Comparison of ENCODE assay signal across 18 cellular contexts in genomic region chr22:22681221-22681739, GRCh38. TPM values are rescaled to one million over a fixed set of nuclear protein-coding genes. Genes with fewer than 3 reads are reported as not detected.
A peak's percentile ranks its signal among the peaks of the same experiment; 100 is the strongest.
DNase-seq lines count a peak whose midpoint lies in the region; ATAC-seq and TF ChIP-seq lines count a peak whose summit lies in the region.
"Had no signal": no experiment of that assay in that cellular context is flagged by ENCODE, and none has a peak within 500 bp of the region (broad histone marks: within the 10 kb centered on the region; RNA-seq: fewer than 3 reads in every experiment).

No MANE protein-coding gene starts in this region.

- TF ChIP-seq CTCF in IMR-90 (conservative IDR thresholded peaks at IDR 0.05; ENCODE audit: low read depth, low read length) (no peak), choroid plexus epithelial cell (conservative IDR thresholded peaks at IDR 0.05; ENCODE audit: low read depth, low read length) (no peak), nephron (IDR thresholded peaks at IDR 0.05; ENCODE audit: unreplicated experiment in 3 of 3) (no peak)
- no peak for TF ChIP-seq CTCF in CD8-positive, alpha-beta T cell (IDR thresholded peaks at IDR 0.05)

- POLR2A ChIA-PET in IMR-90 (lab: Charles Lee; ENCODE audit: unreplicated experiment): no interaction called here
- POLR2A ChIA-PET in CD8-positive, alpha-beta T cell (lab: Charles Lee): no interaction called here

- in situ Hi-C loops in IMR-90 (cut with MboI; ENCODE audit: low sequenced_read_pairs): no loop called here
- in situ Hi-C loops in G401 (cut with HindIII; ENCODE audit: low sequenced_read_pairs): no loop called here

- peak overlapping the region; percentile 77 for H3K4ac ChIP-seq in IMR-90 (ENCODE audit: low read depth, low read length)

- H3K56ac ChIP-seq in IMR-90 (ENCODE audit: extremely low read depth, insufficient read depth, low read length): no peak overlapping the region

- no peak overlapping the region for H2BK5ac ChIP-seq in IMR-90 (ENCODE audit: low read depth, low read length, poor library complexity, severe bottlenecking)

- peaks cover 32% of the 10 kb centered on the region for H3K4me1 ChIP-seq in IMR-90 (ENCODE audit: control insufficient read depth, insufficient read depth, low read length)
- H3K4me1 ChIP-seq in CD8-positive, alpha-beta T cell (ENCODE audit: insufficient read depth, low read length): no peaks in the 10 kb centered on the region
- H3K4me1 ChIP-seq: foreskin keratinocyte had no signal

- H3K36me3 ChIP-seq in IMR-90 (ENCODE audit: control insufficient read depth, insufficient read depth, low read length): no peaks in the 10 kb centered on the region
- no peaks in the 10 kb centered on the region for H3K36me3 ChIP-seq in CD8-positive, alpha-beta T cell (ENCODE audit: insufficient read depth, low read length)
- H3K36me3 ChIP-seq: right lobe of liver had no signal

- no peak overlapping the region for H2AFZ ChIP-seq in IMR-90 (replicated peaks; ENCODE audit: low read length, poor library complexity)
- H2AFZ ChIP-seq: GM23338 had no signal

- no peak overlapping the region for H4K8ac ChIP-seq in IMR-90 (ENCODE audit: low read depth in 2 of 2, low read length in 2 of 2)

- H2BK15ac ChIP-seq in IMR-90 (ENCODE audit: low read depth, low read length): 0 out of 3 replicates have a peak overlapping the region, but pooled peaks have one; percentile 13

- CTCF ChIA-PET in IMR-90 (lab: Yijun Ruan, JAX): interaction anchor here (0.6 to 0.9 kb wide), 2 partner anchors 15 to 476 kb away, joined by 3 to 4 read pairs; no protein-coding TSS in a partner anchor
- CTCF ChIA-PET in CD8-positive, alpha-beta T cell (lab: Charles Lee): interaction anchor here (1.0 to 2.3 kb wide), 3 partner anchors 11 to 278 kb away, joined by 4 to 8 read pairs (median 5); no protein-coding TSS in a partner anchor

- H3K27ac Mint-ChIP-seq in nephron: peak overlapping the region; percentile 61 to 90 (median 63)
- H3K27ac Mint-ChIP-seq in CD8-positive, alpha-beta T cell: no peak overlapping the region
- H3K27ac Mint-ChIP-seq: activated CD8-positive, alpha-beta memory T cell treated with anti-CD3 and anti-CD28 coated beads, Interleukin-2, amount 10 ng/mL, durations not matched to agents 7 days and 5 days; GM23338 had no signal

- no peaks in the 10 kb centered on the region for H3K9me3 ChIP-seq in IMR-90 (ENCODE audit: control insufficient read depth, insufficient read depth, low read length)
- no peaks in the 10 kb centered on the region for H3K9me3 ChIP-seq in CD8-positive, alpha-beta T cell (ENCODE audit: low read length)
- H3K9me3 ChIP-seq: right lobe of liver had no signal

- no peaks in the 10 kb centered on the region for H3K79me1 ChIP-seq in IMR-90 (ENCODE audit: low read depth in 1 of 2, low read length in 2 of 2)

- peak overlapping the region; percentile 75 for H2BK20ac ChIP-seq in IMR-90 (ENCODE audit: low read depth, low read length)

- BruUV-seq in IMR-90 (replicated peaks; lab: Mats Ljungman, UMichigan): no TSS peak

- H3K4me2 ChIP-seq in IMR-90 (ENCODE audit: low read depth, low read length): no peak overlapping the region; the same call in 1 of the 2 replicates
- H3K4me2 ChIP-seq: GM23338 had no signal

- H4K91ac ChIP-seq in IMR-90 (ENCODE audit: insufficient read depth, low read depth, low read length): peak overlapping the region; percentile 5

- no peak for TF ChIP-seq POLR2A in IMR-90 (IDR thresholded peaks at IDR 0.05; ENCODE audit: low read depth, low read length)

- WGBS in IMR-90 (ENCODE audit: extremely low coverage in 2 of 2, insufficient read length in 1 of 2), 2 experiments: no CpG with 5 or more reads among the region's 3 CpGs

- H3K23ac ChIP-seq in IMR-90 (ENCODE audit: low read depth, low read length): no peak overlapping the region

- peak overlapping the region; percentile 79 for H2BK120ac ChIP-seq in IMR-90 (ENCODE audit: low read depth, low read length)

- TF ChIP-seq RAD21 in IMR-90 (IDR thresholded peaks at IDR 0.05; ENCODE audit: low read length): no peak

- peak; percentile 19; the same call in 1 of the 2 replicates for ATAC-seq in IMR-90 (ENCODE audit: low read depth)
- no peak for ATAC-seq in CD8-positive, alpha-beta T cell
- ATAC-seq: activated CD8-positive, alpha-beta memory T cell treated with anti-CD3 and anti-CD28 coated beads, Interleukin-2, amount 10 ng/mL, durations not matched to agents 7 days and 5 days; foreskin keratinocyte; GM23338; right lobe of liver had no signal

- H3K14ac ChIP-seq in IMR-90 (replicated peaks; ENCODE audit: low read depth, low read length): 0 out of 2 replicates have a peak overlapping the region, but pooled peaks have one; percentile 24

- peaks cover 30% of the 10 kb centered on the region for H3K9me1 ChIP-seq in IMR-90 (ENCODE audit: insufficient read depth, low read length)

- peaks cover 23% of the 10 kb centered on the region for H3K27me3 Mint-ChIP-seq in nephron (ENCODE audit: low read depth)
- H3K27me3 Mint-ChIP-seq in CD8-positive, alpha-beta T cell (ENCODE audit: low read depth): peaks cover 5% of the 10 kb centered on the region

- H3K27ac ChIP-seq in IMR-90 (ENCODE audit: insufficient read depth, low read length): no peak overlapping the region
- H3K27ac ChIP-seq in CD8-positive, alpha-beta T cell (ENCODE audit: low read depth, low read length): no peak overlapping the region
- H3K27ac ChIP-seq: foreskin keratinocyte, right lobe of liver had no signal

- no peaks in the 10 kb centered on the region for H3K36me3 Mint-ChIP-seq in nephron (ENCODE audit: low read depth)
- H3K36me3 Mint-ChIP-seq in CD8-positive, alpha-beta T cell: no peaks in the 10 kb centered on the region
- H3K36me3 Mint-ChIP-seq: activated CD8-positive, alpha-beta memory T cell treated with anti-CD3 and anti-CD28 coated beads, Interleukin-2, amount 10 ng/mL, durations not matched to agents 7 days and 5 days; brain had no signal

- no peak overlapping the region for H3K9ac ChIP-seq in IMR-90 (ENCODE audit: low read depth, low read length)

- peaks cover 52% of the 10 kb centered on the region for H3K4me1 Mint-ChIP-seq in nephron
- H3K4me1 Mint-ChIP-seq in CD8-positive, alpha-beta T cell (ENCODE audit: low read depth): no peaks in the 10 kb centered on the region
- H3K4me1 Mint-ChIP-seq: GM23338 had no signal

- peaks cover 6% of the 10 kb centered on the region; the same call in 1 of the 2 replicates for H3K27me3 ChIP-seq in IMR-90 (ENCODE audit: control insufficient read depth, insufficient read depth, low read length)
- H3K27me3 ChIP-seq in CD8-positive, alpha-beta T cell (ENCODE audit: insufficient read depth, low read length): no peaks in the 10 kb centered on the region
- H3K27me3 ChIP-seq: foreskin keratinocyte, right lobe of liver had no signal

- H4K5ac ChIP-seq in IMR-90 (ENCODE audit: low read depth, low read length): no peak overlapping the region

- H2AK5ac ChIP-seq in IMR-90 (ENCODE audit: low read depth, low read length): no peak overlapping the region

- H3K4me3 Mint-ChIP-seq in nephron: no peak overlapping the region
- no peak overlapping the region for H3K4me3 Mint-ChIP-seq in CD8-positive, alpha-beta T cell
- H3K4me3 Mint-ChIP-seq: activated CD8-positive, alpha-beta memory T cell treated with anti-CD3 and anti-CD28 coated beads, Interleukin-2, amount 10 ng/mL, durations not matched to agents 7 days and 5 days; GM23338 had no signal

- H3K4me3 ChIP-seq in IMR-90 (ENCODE audit: insufficient read depth, low read depth, low read length) (no peak overlapping the region), choroid plexus epithelial cell (ENCODE audit: low read depth, low read length) (no peak overlapping the region)
- H3K4me3 ChIP-seq in CD8-positive, alpha-beta T cell (ENCODE audit: low read depth, low read length): no peak overlapping the region
- H3K4me3 ChIP-seq: GM23338, right lobe of liver had no signal

- H3K9me3 Mint-ChIP-seq in nephron: no peaks in the 10 kb centered on the region
- no peaks in the 10 kb centered on the region for H3K9me3 Mint-ChIP-seq in CD8-positive, alpha-beta T cell

- intact Hi-C loops in IMR-90 (cut with micrococcal nuclease): no loop called here
- intact Hi-C loops in CD8-positive, alpha-beta T cell (cut with DNase I, micrococcal nuclease): loop anchor here in 1 of 2 experiments (10.0 kb wide), 1 partner anchor 86 kb away; no protein-coding TSS in a partner anchor

- H2AK9ac ChIP-seq in IMR-90 (replicated peaks; ENCODE audit: low read depth, low read length, poor library complexity): no peak overlapping the region

- peak; percentile 31 for DNase-seq in NCI-H146 (lab: John Stamatoyannopoulos, UW)
- no peak for DNase-seq in NCI-H146 treated with DMSO at 0.1 percent for 48 hours (lab: John Stamatoyannopoulos, UW; ENCODE audit: unreplicated experiment)
- DNase-seq in IMR-90: peak; percentile 50
- DNase-seq in choroid plexus epithelial cell (ENCODE audit: low read depth): peak; percentile 42
- DNase-seq in CD8-positive, alpha-beta T cell: no peak
- DNase-seq in C1 segment of cervical spinal cord (lab: John Stamatoyannopoulos, UW): no peak
- no peak for DNase-seq in G401 (ENCODE audit: low spot score)
- DNase-seq: activated CD4-positive, CD25-positive, alpha-beta regulatory T cell; activated CD8-positive, alpha-beta memory T cell treated with anti-CD3 and anti-CD28 coated beads, Interleukin-2, amount 10 ng/mL, durations not matched to agents 7 days and 5 days; effector CD4-positive, alpha-beta T cell; foreskin keratinocyte; NCI-H1092; NCI-H2227 treated with DMSO at 0.1 percent for 48 hours; right lobe of liver; stimulated activated CD4-positive, alpha-beta T cell treated with anti-CD3 and anti-CD28 coated beads, Interleukin-2, amount 100 ng/mL, for 24 hours had no signal

- H3K18ac ChIP-seq in IMR-90 (ENCODE audit: low read depth, low read length): no peak overlapping the region

- dilution Hi-C loops in IMR-90 (cut with HindIII; ENCODE audit: low sequenced_read_pairs, unreplicated experiment): no loop called here

- H4K20me1 ChIP-seq in IMR-90 (ENCODE audit: insufficient read depth, low read length): no peaks in the 10 kb centered on the region

TF ChIP-seq in IMR-90, 13 proteins besides CTCF, POLR2A, EP300 and RAD21:
- peak; percentile 79 for TF ChIP-seq NFE2L2 (IDR thresholded peaks at IDR 0.05; ENCODE audit: low read depth, low read length)
- peak; percentile 41; the same call in 1 of the 2 replicates for TF ChIP-seq MAFK (IDR thresholded peaks at IDR 0.05; ENCODE audit: low read depth, low read length)
- TF ChIP-seq MXI1 (IDR thresholded peaks at IDR 0.05; ENCODE audit: borderline replicate concordance, low read depth, low read length): no peak
- TF ChIP-seq SMC3 (IDR thresholded peaks at IDR 0.05; ENCODE audit: low read depth, low read length): no peak

RNA-seq across cellular contexts. Expression of gene GGTLC2, which starts 36.9 kb away (rescaled TPM):
- not detected in 2 replicates for total RNA-seq in IMR-90 (2012; rRNA removed)
- 0.09 TPM in 1 of 2 replicates, not detected in the other for polyA plus RNA-seq in IMR-90 (2012; rRNA removed)
- polyA plus RNA-seq in IMR-90 (2012; cell fraction: cytosol; rRNA removed): 0.08 TPM in 1 of 2 replicates, not detected in the other
- polyA plus RNA-seq in IMR-90 (2012; cell fraction: nucleus; rRNA removed; ENCODE audit: low replicate concordance): 0.11 TPM in 1 of 2 replicates, not detected in the other
- not detected for total RNA-seq in CD8-positive, alpha-beta T cell
- total RNA-seq in G401 (2014; rRNA removed; shearing (Covaris generic)): not detected in 2 replicates
- total RNA-seq: activated CD8-positive, alpha-beta memory T cell treated with anti-CD3 and anti-CD28 coated beads, Interleukin-2, amount 10 ng/mL, durations not matched to agents 7 days and 5 days; foreskin keratinocyte; GM23338; right lobe of liver had no signal
- polyA plus RNA-seq: foreskin keratinocyte, GM23338 had no signal

Comparison
In these comparisons a context has a peak if more than half of its experiments do, and no peak if none do; other contexts are left out.
1. DNase-seq: peak in NCI-H146 (single experiment), IMR-90 (single experiment) and choroid plexus epithelial cell (single experiment); none in NCI-H146 treated with DMSO at 0.1 percent for 48 hours (single experiment), CD8-positive, alpha-beta T cell (0 of 7), C1 segment of cervical spinal cord (0 of 14) and G401 (single experiment).